ENCODE assay signal across 12 cellular contexts in genomic region chr6:167046861-167047495, GRCh38. TPM values are rescaled to one million over a fixed set of nuclear protein-coding genes. Genes with fewer than 3 reads are reported as not detected.
DNase-seq lines count a peak whose midpoint lies in the region; ATAC-seq, FAIRE-seq and TF ChIP-seq lines count a peak whose summit lies in the region.
"Had no signal": no experiment of that assay in that cellular context is flagged by ENCODE, and none has a peak within 500 bp of the region (broad histone marks: within the 10 kb centered on the region; RNA-seq: fewer than 3 reads in every experiment).

No MANE protein-coding gene starts in this region.

- no peaks in the 10 kb centered on the region for H3K36me3 ChIP-seq in H1 (ENCODE audit: control insufficient read depth in 2 of 4, insufficient read depth in 4 of 4, low read length in 3 of 4)
- H3K36me3 ChIP-seq in esophagus squamous epithelium, result peaks cover 0 to 5% (median 0%) of the 10 kb centered on the region in 3 donors
- H3K36me3 ChIP-seq: MG63 had no signal

- H2BK12ac ChIP-seq in H1 (ENCODE audit: low read depth, low read length), result no peak overlapping the region

- H2BK120ac ChIP-seq in H1 (replicated peaks; ENCODE audit: low read depth, low read length), result no peak overlapping the region

- no peak overlapping the region for H4K8ac ChIP-seq in H1 (ENCODE audit: extremely low read depth, insufficient read depth, low read length)

- DNase-seq in GM12865 (ENCODE audit: low read depth), result no peak
- DNase-seq in H1 (ENCODE audit: low read depth in 1 of 2, low spot score in 2 of 2), result no peak
- DNase-seq in esophagus squamous epithelium (lab: John Stamatoyannopoulos, UW), result no peak
- no peak for DNase-seq in progenitor cell of endocrine pancreas (ENCODE audit: low spot score, unreplicated experiment)
- DNase-seq in C1 segment of cervical spinal cord (lab: John Stamatoyannopoulos, UW), result no peak
- DNase-seq: DMS79, GOT3, MG63, ovary had no signal

- no peak overlapping the region for H3K4me3 Mint-ChIP-seq in progenitor cell of endocrine pancreas (ENCODE audit: low read depth)

- no peak overlapping the region for H3K56ac ChIP-seq in H1 (replicated peaks; ENCODE audit: insufficient read length, low read depth, low read length)

- no peak overlapping the region for H3K18ac ChIP-seq in H1 (ENCODE audit: extremely low read depth, low read length)

- H3K9me3 ChIP-seq in H1 (ENCODE audit: insufficient read depth in 2 of 2, low read depth in 1 of 2, low read length in 1 of 2) (no peaks in the 10 kb centered on the region), esophagus squamous epithelium (no peaks in the 10 kb centered on the region)
- H3K9me3 ChIP-seq: MG63, ovary had no signal

- H3K27ac ChIP-seq in H1 (ENCODE audit: low read depth, low read length) (no peak overlapping the region), esophagus squamous epithelium (peak overlapping the region in 1 of 4 donors; percentile 61)
- H3K27ac ChIP-seq: ovary had no signal

- POLR2A ChIA-PET in H1 (lab: Charles Lee; ENCODE audit: partially characterized antibody), result no interaction called here

- H3K36me3 Mint-ChIP-seq in progenitor cell of endocrine pancreas (ENCODE audit: insufficient read depth), result peaks cover 4% of the 10 kb centered on the region

- H4K5ac ChIP-seq in H1 (ENCODE audit: insufficient read length, low read depth, low read length), result no peak overlapping the region

- no peak for TF ChIP-seq EP300 in H1 (IDR thresholded peaks at IDR 0.05; ENCODE audit: borderline replicate concordance in 1 of 2, low read depth in 2 of 2, low read length in 2 of 2)

- H3K23me2 ChIP-seq in H1 (ENCODE audit: low read depth, low read length), result no peaks in the 10 kb centered on the region

- no peak overlapping the region for H2BK20ac ChIP-seq in H1 (ENCODE audit: low read length)

- intact Hi-C loops in esophagus squamous epithelium (cut with DNase I), result no loop called here

- H4K91ac ChIP-seq in H1 (replicated peaks; ENCODE audit: insufficient read length, low read length), result no peak overlapping the region

- TF ChIP-seq POLR2A in H1 (IDR thresholded peaks at IDR 0.05; ENCODE audit: control extremely low read depth in 1 of 2, low read depth in 2 of 2, low read length in 2 of 2), result no peak
- no peak for TF ChIP-seq POLR2A in esophagus squamous epithelium (IDR thresholded peaks at IDR 0.05)

- H3K27ac Mint-ChIP-seq in progenitor cell of endocrine pancreas, result no peak overlapping the region

- TF ChIP-seq CTCF in GM12865 (IDR thresholded peaks at IDR 0.05; ENCODE audit: insufficient read depth, low read depth, low read length, missing control alignments) (no peak), H1 (IDR thresholded peaks at IDR 0.05; ENCODE audit: control extremely low read depth in 1 of 3, insufficient read depth in 1 of 3, low read depth in 1 of 3, low read length in 3 of 3) (peak; percentile 6 to 37 (median 35); a peak in 3 of 4 replicates), esophagus squamous epithelium (IDR thresholded peaks at IDR 0.05) (no peak), progenitor cell of endocrine pancreas (IDR thresholded peaks at IDR 0.05; ENCODE audit: unreplicated experiment) (no peak)

- ATAC-seq in GM21447 (IDR thresholded peaks at IDR 0.05; ENCODE audit: unreplicated experiment) (peak; percentile 10), HG03280 (IDR thresholded peaks at IDR 0.05; ENCODE audit: unreplicated experiment) (peak; percentile 22), GM21360 (IDR thresholded peaks at IDR 0.05; ENCODE audit: unreplicated experiment) (no peak)

- H3K27me3 Mint-ChIP-seq in progenitor cell of endocrine pancreas, result no peaks in the 10 kb centered on the region

- no peak overlapping the region for H3K14ac ChIP-seq in H1 (ENCODE audit: insufficient read length)

- no peaks in the 10 kb centered on the region for H3K79me1 ChIP-seq in H1 (ENCODE audit: low read depth, low read length)

- no peaks in the 10 kb centered on the region for H3K9me3 Mint-ChIP-seq in progenitor cell of endocrine pancreas (ENCODE audit: low read depth)

- no peak overlapping the region for H3K4ac ChIP-seq in H1 (replicated peaks; ENCODE audit: insufficient read length, low read depth, low read length)

- no peaks in the 10 kb centered on the region for H3K27me3 ChIP-seq in H1 (replicated peaks in 1 of 4; ENCODE audit: control insufficient read depth in 3 of 4, extremely low read depth in 1 of 4, insufficient read depth in 3 of 4, low read length in 3 of 4)
- H3K27me3 ChIP-seq in esophagus squamous epithelium, result no peaks in the 10 kb centered on the region
- H3K27me3 ChIP-seq: MG63, ovary had no signal

- CTCF ChIA-PET in H1 (lab: Charles Lee; ENCODE audit: partially characterized antibody), result interaction anchor here (0.5 to 9.3 kb wide), 12 partner anchors 19 to 546 kb away, joined by 3 to 72 read pairs (median 4); partner anchors contain the start of gene CCR6

- H3K4me1 ChIP-seq in H1 (replicated peaks in 1 of 4; ENCODE audit: control insufficient read depth in 3 of 4, insufficient read depth in 4 of 4, low read length in 3 of 4) (no peaks in the 10 kb centered on the region; a peak in 1 of 7 replicates), esophagus squamous epithelium (no peaks in the 10 kb centered on the region)

- 82% methylated on average over 8 of the region's 8 CpGs; no CpG with 5 or more reads in 1 of the 2 experiments for WGBS in H1 (ENCODE audit: extremely low coverage in 1 of 2, insufficient coverage in 1 of 2, insufficient read length in 1 of 2, insufficient replicate concordance in 2 of 2, low coverage in 1 of 2, low lambda C conversion rate in 2 of 2, missing lambda C conversion rate in 1 of 2), 2 experiments
- 75 to 80% methylated on average over 5 to 6 of the region's 8 CpGs for WGBS in esophagus squamous epithelium, 2 donors

- H2AFZ ChIP-seq in H1 (ENCODE audit: low read length), result no peak overlapping the region

- no peak overlapping the region for H3K23ac ChIP-seq in H1 (ENCODE audit: insufficient read length)

- H4K20me1 ChIP-seq in H1 (replicated peaks in 1 of 2; ENCODE audit: control insufficient read depth in 1 of 2, insufficient read depth in 2 of 2, low read length in 2 of 2), result no peaks in the 10 kb centered on the region

- peak overlapping the region; percentile 42 for H3K4me3 ChIP-seq in GM12865 (ENCODE audit: low read depth, low read length)
- H3K4me3 ChIP-seq in H1 (ENCODE audit: extremely low read depth in 1 of 4, insufficient read depth in 2 of 4, low read depth in 3 of 4, low read length in 4 of 4), result no peak overlapping the region
- no peak overlapping the region for H3K4me3 ChIP-seq in esophagus squamous epithelium
- H3K4me3 ChIP-seq: MG63, ovary had no signal

- no peak overlapping the region for H3K4me2 ChIP-seq in H1 (ENCODE audit: insufficient read depth in 1 of 2, low read depth in 2 of 2, low read length in 2 of 2)

- peaks cover 2% of the 10 kb centered on the region for H3K4me1 Mint-ChIP-seq in progenitor cell of endocrine pancreas (ENCODE audit: low read depth)

- no peak overlapping the region for H2BK5ac ChIP-seq in H1 (ENCODE audit: low read depth, low read length)

- no peak overlapping the region for H2AK5ac ChIP-seq in H1 (ENCODE audit: low read depth, low read length)

- FAIRE-seq in H1 (lab: Jason Lieb, UNC), result no peak

- H2BK15ac ChIP-seq in H1 (ENCODE audit: low read length), result no peak overlapping the region

- no peaks in the 10 kb centered on the region for H3K79me2 ChIP-seq in H1 (ENCODE audit: control insufficient read depth in 1 of 2, insufficient read depth in 2 of 2, low read length in 2 of 2)

- TF ChIP-seq RAD21 in H1 (IDR thresholded peaks at IDR 0.05 in 1 of 2, conservative IDR thresholded peaks at IDR 0.05 in 1 of 2; ENCODE audit: low read depth in 2 of 2, low read length in 2 of 2), result peak; percentile 8 to 24; a peak in 2 of 4 replicates

- no peak overlapping the region for H3K9ac ChIP-seq in H1 (replicated peaks in 1 of 4; ENCODE audit: extremely low read depth in 1 of 4, low read depth in 3 of 4, low read length in 3 of 4)

TF ChIP-seq in H1, 55 proteins besides CTCF, POLR2A, EP300 and RAD21:
- TF ChIP-seq CHD1 (IDR thresholded peaks at IDR 0.05; ENCODE audit: low read depth, low read length), result no peak
- no peak for TF ChIP-seq KDM4A (IDR thresholded peaks at IDR 0.05; ENCODE audit: low read depth, low read length, severe bottlenecking)
- no peak for TF ChIP-seq JUND (IDR thresholded peaks at IDR 0.05; ENCODE audit: low read length)
- TF ChIP-seq MAX (IDR thresholded peaks at IDR 0.05), result peak; percentile 83
- no peak for TF ChIP-seq PHF8 (conservative IDR thresholded peaks at IDR 0.05; ENCODE audit: low read depth, low read length)
- no peak for TF ChIP-seq ZNF274 (IDR thresholded peaks at IDR 0.05; ENCODE audit: borderline replicate concordance, extremely low read depth, low read length)
- no peak for TF ChIP-seq YY1 (IDR thresholded peaks at IDR 0.05; ENCODE audit: low read depth, low read length)
- TF ChIP-seq CTBP2 (IDR thresholded peaks at IDR 0.05; ENCODE audit: borderline replicate concordance, insufficient read depth, insufficient read length, low read length), result no peak

RNA-seq across cellular contexts. Expression of gene CEP43, which starts 47.8 kb away (rescaled TPM):
- total RNA-seq in H1 (2021; fragmentation: NEBNext Ultra II Directional; extraction: Animal tissue kit (Norgen Biotek cat#: 25700)), result 31.2 and 33.8 TPM in 2 replicates
- 9.9 and 12.0 TPM in 2 replicates for polyA plus RNA-seq in H1 (2011; rRNA removed)
- 20.6 TPM for polyA plus RNA-seq in H1 (2011; cell fraction: cytosol; rRNA removed)
- polyA plus RNA-seq in H1 (2011; cell fraction: nucleus; rRNA removed), result 14.2 TPM
- 13.6 to 28.7 TPM (median 18.0 TPM) in 4 replicates for polyA plus RNA-seq in H1 (2012, experiment 1 of 2)
- 3.0 TPM for polyA plus RNA-seq in H1 (2012, experiment 2 of 2)
- 15.2 TPM for polyA plus RNA-seq in H1 (2013, experiment 1 of 2)
- 14.7 TPM for polyA plus RNA-seq in H1 (2013, experiment 2 of 2)
- 11.1 and 11.4 TPM in 2 replicates for polyA minus RNA-seq in H1 (2011; rRNA and poly(A)+ RNA removed)
- 12.2 TPM for polyA minus RNA-seq in H1 (2011; cell fraction: cytosol; rRNA and poly(A)+ RNA removed)
- 23.6 TPM for polyA minus RNA-seq in H1 (2011; cell fraction: nucleus; rRNA and poly(A)+ RNA removed)
- total RNA-seq in esophagus squamous epithelium, result 10 to 100 TPM; 13.0 to 18.6 (median 13.3) TPM
- total RNA-seq in progenitor cell of endocrine pancreas, result 39.0 and 47.1 TPM in 2 replicates

Comparison
In these comparisons a context has a peak if more than half of its experiments do, and no peak if none do; other contexts are left out.
1. CTCF ChIP-seq: peak in H1 (3 of 3); none in GM12865 (single experiment), esophagus squamous epithelium (0 of 6) and progenitor cell of endocrine pancreas (single experiment).